ENCODE assay signal across 7 cellular contexts in genomic region chr17:79008666-79009387, GRCh38.
A peak's percentile ranks its signal among the peaks of the same experiment; 100 is the strongest.
DNase-seq lines count a peak whose midpoint lies in the region; ATAC-seq lines count a peak whose summit lies in the region.

No MANE protein-coding gene starts in this region.

- ATAC-seq in HG02852 (IDR thresholded peaks at IDR 0.05; ENCODE audit: unreplicated experiment) (peak; percentile 2), HG03469 (IDR thresholded peaks at IDR 0.05; ENCODE audit: unreplicated experiment) (no peak), HG02759 (IDR thresholded peaks at IDR 0.05; ENCODE audit: unreplicated experiment) (no peak)

- H3K36me3 ChIP-seq in adipocyte (ENCODE audit: control insufficient read depth, insufficient read depth, low read length, severe bottlenecking) = no peaks in the 10 kb centered on the region
- H3K36me3 ChIP-seq in subcutaneous abdominal adipose tissue (ENCODE audit: control insufficient read depth in 5 of 5, insufficient read depth in 5 of 5, low read length in 5 of 5) = peaks cover 0 to 5% (median 0%) of the 10 kb centered on the region in 5 donors

- H3K9me3 ChIP-seq in adipocyte (ENCODE audit: control insufficient read depth, low read length) = no peaks in the 10 kb centered on the region
- H3K9me3 ChIP-seq in subcutaneous abdominal adipose tissue (ENCODE audit: control insufficient read depth in 5 of 5, low read length in 5 of 5) = no peaks in the 10 kb centered on the region

- H3K27me3 ChIP-seq in adipocyte (replicated peaks; ENCODE audit: control insufficient read depth, insufficient read depth, low read length) (no peaks in the 10 kb centered on the region), subcutaneous abdominal adipose tissue (ENCODE audit: control insufficient read depth in 5 of 5, insufficient read depth in 4 of 5, low read length in 5 of 5) (no peaks in the 10 kb centered on the region)

- DNase-seq in adipocyte (ENCODE audit: low read depth) = no peak
- DNase-seq in islet precursor cell = peak; percentile 46
- DNase-seq in stimulated activated CD8-positive, alpha-beta memory T cell treated with anti-CD3 and anti-CD28 coated beads, Interleukin-4, amount 100 ng/mL, for 48 hours = no peak

- H3K4me3 ChIP-seq in adipocyte (ENCODE audit: low read length) = peak overlapping the region; percentile 99
- H3K4me3 ChIP-seq in subcutaneous abdominal adipose tissue (ENCODE audit: low read depth in 1 of 5, low read length in 5 of 5) = peak overlapping the region; percentile 86 to 96 (median 90)

- H3K4me1 ChIP-seq in adipocyte (ENCODE audit: control insufficient read depth, insufficient read depth, low read length) (peaks cover 28% of the 10 kb centered on the region), subcutaneous abdominal adipose tissue (ENCODE audit: control insufficient read depth in 5 of 5, insufficient read depth in 5 of 5, low read length in 5 of 5) (peaks cover 20 to 47% (median 45%) of the 10 kb centered on the region in 5 donors)

- peak overlapping the region; percentile 98 for H3K9ac ChIP-seq in adipocyte (ENCODE audit: low read length)
- H3K9ac ChIP-seq in subcutaneous abdominal adipose tissue (ENCODE audit: low read length in 5 of 5) = peak overlapping the region; percentile 90 to 98 (median 91)

- peak overlapping the region; percentile 86 for H3K27ac ChIP-seq in subcutaneous abdominal adipose tissue (ENCODE audit: low read depth, low read length)
